ENCODE assay signal across 10 cellular contexts in the genomic region with DNA sequence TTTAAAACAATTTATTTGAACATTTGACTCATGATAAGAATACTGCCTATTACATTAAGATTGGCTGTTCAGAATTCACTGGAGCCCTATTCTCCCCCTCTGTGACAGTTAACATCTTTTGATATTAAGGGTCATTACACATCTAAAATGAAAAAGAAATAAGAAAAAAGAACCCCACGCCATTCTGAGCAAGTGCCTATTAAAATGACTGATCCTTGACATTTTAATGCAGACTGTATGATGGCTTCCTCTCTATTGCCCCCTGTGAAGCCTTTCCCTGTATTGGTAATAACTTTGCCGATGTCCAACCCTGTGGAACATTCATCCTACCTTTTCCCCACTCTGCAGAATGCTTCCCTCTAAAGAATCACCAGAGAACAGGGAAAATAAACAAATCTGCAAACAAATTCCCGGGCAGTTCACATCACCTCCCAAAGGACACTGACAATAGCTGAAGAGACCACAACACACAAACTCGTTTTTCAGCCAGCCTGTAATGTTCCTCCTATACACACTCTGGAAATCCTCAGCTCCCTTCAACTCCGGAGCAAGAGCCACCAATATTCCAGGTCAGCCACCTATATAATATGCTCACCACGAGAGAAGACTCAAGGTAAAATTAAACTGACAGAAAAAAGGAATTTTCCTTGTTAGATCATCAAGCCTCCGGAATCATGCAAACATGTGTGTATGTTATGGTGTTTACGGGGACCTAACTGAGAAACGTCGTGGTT. TPM values are rescaled to one million over a fixed set of nuclear protein-coding genes. Genes with fewer than 3 reads are reported as not detected.
DNase-seq lines count a peak whose midpoint lies in the region; ATAC-seq and TF ChIP-seq lines count a peak whose summit lies in the region.
"Had no signal": no experiment of that assay in that cellular context is flagged by ENCODE, and none has a peak within 500 bp of the region (broad histone marks: within the 10 kb centered on the region; RNA-seq: fewer than 3 reads in every experiment).

No MANE protein-coding gene starts in this region.

- POLR2A ChIA-PET in CD4-positive, alpha-beta T cell (lab: Charles Lee): interaction anchor here (0.7 to 5.4 kb wide), 17 partner anchors 7 to 1208 kb away, joined by 3 to 83 read pairs (median 4); partner anchors contain the start of genes MGAT2 and RPL36AL

- H3K27ac Mint-ChIP-seq in CD4-positive, alpha-beta T cell: peak overlapping the region; percentile 87
- peak overlapping the region; percentile 89 to 92 for H3K27ac Mint-ChIP-seq in natural killer cell

- H3K4me3 ChIP-seq in HFF-Myc (replicated peaks; ENCODE audit: low read depth, low read length) (peak overlapping the region; percentile 69), astrocyte of the spinal cord (ENCODE audit: low read depth, low read length) (peak overlapping the region; percentile 75), ascending aorta (peak overlapping the region in 1 of 2 donors; percentile 95), MG63 (no peak overlapping the region)

- H3K36me3 ChIP-seq in ascending aorta (no peaks in the 10 kb centered on the region), MG63 (no peaks in the 10 kb centered on the region)

- H3K27me3 ChIP-seq in CD4-positive, alpha-beta T cell (ENCODE audit: control insufficient read depth, insufficient read depth, low read length): no peaks in the 10 kb centered on the region
- no peaks in the 10 kb centered on the region for H3K27me3 ChIP-seq in ascending aorta
- no peaks in the 10 kb centered on the region for H3K27me3 ChIP-seq in MG63

- in situ Hi-C loops in astrocyte of the spinal cord (cut with HindIII; ENCODE audit: low sequenced_read_pairs): no loop called here

- CTCF ChIA-PET in CD4-positive, alpha-beta T cell (lab: Charles Lee): interaction anchor here (1.0 to 4.6 kb wide), 4 partner anchors 8 to 51 kb away, joined by 3 to 19 read pairs (median 4); no protein-coding TSS in a partner anchor

- H3K36me3 Mint-ChIP-seq in CD4-positive, alpha-beta T cell (ENCODE audit: low read depth): peaks cover 22% of the 10 kb centered on the region
- H3K36me3 Mint-ChIP-seq in natural killer cell: no peaks in the 10 kb centered on the region

- no peaks in the 10 kb centered on the region for H3K9me3 ChIP-seq in CD4-positive, alpha-beta T cell (ENCODE audit: control insufficient read depth, low read length)
- H3K9me3 ChIP-seq in ascending aorta (no peaks in the 10 kb centered on the region), MG63 (no peaks in the 10 kb centered on the region)

- no peak for DNase-seq in CD4-positive, alpha-beta T cell
- no peak for DNase-seq in HFF-Myc (ENCODE audit: extremely low read depth, low read depth)
- DNase-seq in astrocyte of the spinal cord (ENCODE audit: low read depth, low spot score): no peak
- DNase-seq in natural killer cell: no peak
- DNase-seq in ascending aorta (ENCODE audit: low spot score in 2 of 2): no peak
- no peak for DNase-seq in MG63
- DNase-seq: activated CD4-positive, alpha-beta T cell treated with anti-CD3 and anti-CD28 coated beads, Interleukin-2, amount 50 U/mL, for 1 hour had no signal

- peaks cover 0 to 13% of the 10 kb centered on the region in 2 donors for H3K4me1 ChIP-seq in ascending aorta

- peak overlapping the region; percentile 72 for H3K27ac ChIP-seq in CD4-positive, alpha-beta T cell (ENCODE audit: low read depth, low read length)
- no peak overlapping the region for H3K27ac ChIP-seq in ascending aorta

- peak overlapping the region; percentile 90 for H3K4me3 Mint-ChIP-seq in CD4-positive, alpha-beta T cell
- H3K4me3 Mint-ChIP-seq in natural killer cell: peak overlapping the region; percentile 94

- intact Hi-C loops in CD4-positive, alpha-beta T cell (cut with DNase I, micrococcal nuclease): loop anchor here in 1 of 2 experiments (10.0 kb wide), 1 partner anchor 594 kb away; the partner anchor contains the start of gene SOS2
- intact Hi-C loops in natural killer cell (cut with micrococcal nuclease): no loop called here
- intact Hi-C loops in ascending aorta (cut with DNase I): no loop called here

- H3K9me3 Mint-ChIP-seq in CD4-positive, alpha-beta T cell: no peaks in the 10 kb centered on the region
- no peaks in the 10 kb centered on the region for H3K9me3 Mint-ChIP-seq in natural killer cell

- ATAC-seq in CD4-positive, alpha-beta T cell (ENCODE audit: poor library complexity): no peak
- ATAC-seq in natural killer cell (no peak), GM21447 (IDR thresholded peaks at IDR 0.05; ENCODE audit: unreplicated experiment) (no peak), HG02678 (IDR thresholded peaks at IDR 0.05; ENCODE audit: unreplicated experiment) (no peak)

- peaks cover 80% of the 10 kb centered on the region for H3K4me1 Mint-ChIP-seq in CD4-positive, alpha-beta T cell (ENCODE audit: low read depth)
- H3K4me1 Mint-ChIP-seq in natural killer cell: peaks cover 53 to 58% of the 10 kb centered on the region in 2 donors

- no peak for TF ChIP-seq CTCF in CD4-positive, alpha-beta T cell (IDR thresholded peaks at IDR 0.05)
- TF ChIP-seq CTCF in HFF-Myc (IDR thresholded peaks at IDR 0.05; ENCODE audit: low read depth, low read length, missing control alignments) (no peak), astrocyte of the spinal cord (IDR thresholded peaks at IDR 0.05; ENCODE audit: low read depth, low read length) (no peak), natural killer cell (IDR thresholded peaks at IDR 0.05) (no peak), ascending aorta (IDR thresholded peaks at IDR 0.05) (no peak)

- H3K27me3 Mint-ChIP-seq in CD4-positive, alpha-beta T cell: no peaks in the 10 kb centered on the region
- peaks cover 0 to 4% of the 10 kb centered on the region in 2 donors for H3K27me3 Mint-ChIP-seq in natural killer cell (ENCODE audit: low read depth in 2 of 2)

RNA-seq across cellular contexts. Expression of gene NIN, which starts 2.1 kb away (rescaled TPM):
- total RNA-seq in CD4-positive, alpha-beta T cell: 10 to 100 TPM; 96.8 to 98.5 TPM
- total RNA-seq in natural killer cell: 100 to 1,000 TPM in 2 of 3 donors, 10 to 100 TPM in 1; 90.8 to 127 (median 118) TPM
- 25.2 TPM for total RNA-seq in ascending aorta
- 7.1 and 7.2 TPM in 2 replicates for total RNA-seq in MG63 (2014; rRNA removed; shearing (Covaris generic); ENCODE audit: low replicate concordance)

RNA-seq across cellular contexts. Expression of gene ABHD12B, which starts 42.9 kb away (rescaled TPM):
- total RNA-seq in CD4-positive, alpha-beta T cell: not detected
- not detected for total RNA-seq in natural killer cell
- not detected for total RNA-seq in ascending aorta
- total RNA-seq in MG63 (2014; rRNA removed; shearing (Covaris generic); ENCODE audit: low replicate concordance): not detected in 2 replicates
- total RNA-seq: HT-29 had no signal
